In the genomic region with DNA sequence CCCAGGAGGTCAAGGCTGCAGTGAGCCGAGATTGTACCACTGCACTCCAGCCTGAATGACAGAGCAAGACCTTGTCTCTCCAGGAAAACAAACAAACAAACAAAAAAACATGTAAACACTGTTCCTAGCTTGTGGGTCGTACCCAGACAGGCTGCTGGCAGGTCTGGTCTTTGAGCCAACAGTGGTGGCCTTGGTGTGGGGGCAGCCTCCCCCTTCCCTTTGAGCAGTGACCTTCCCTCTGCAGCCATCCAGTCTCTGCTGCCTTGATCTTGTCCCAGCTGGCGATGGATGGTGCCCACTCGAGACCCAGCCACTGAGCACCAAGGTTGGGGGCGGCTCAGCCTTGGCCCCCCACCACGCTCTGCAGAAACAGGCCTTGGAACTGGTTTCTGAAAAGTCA, we compare ENCODE assay signal across 19 cellular contexts.
A peak's percentile ranks its signal among the peaks of the same experiment; 100 is the strongest.
DNase-seq lines count a peak whose midpoint lies in the region; ATAC-seq, FAIRE-seq and TF ChIP-seq lines count a peak whose summit lies in the region.
"Had no signal": no experiment of that assay in that cellular context is flagged by ENCODE, and none has a peak within 500 bp of the region (broad histone marks: within the 10 kb centered on the region; RNA-seq: fewer than 3 reads in every experiment).

No MANE protein-coding gene starts in this region.

- H3K4me3 ChIP-seq in A673 (ENCODE audit: low read depth, low read length, poor library complexity, severe bottlenecking) (no peak overlapping the region), HUES64 (ENCODE audit: low read length) (no peak overlapping the region)
- H3K4me3 ChIP-seq: BLaER1, K562 had no signal

- no peak for ATAC-seq in effector memory CD8-positive, alpha-beta T cell (replicated peaks)
- ATAC-seq: CD8-positive, alpha-beta T cell; K562 had no signal

- DNase-seq in A673 (ENCODE audit: low spot score) (no peak), nephron progenitor cell (no peak), GM12891 (ENCODE audit: insufficient read length, low spot score) (no peak), NCI-H2227 (lab: John Stamatoyannopoulos, UW; ENCODE audit: unreplicated experiment) (no peak), cerebellar cortex (ENCODE audit: low spot score) (no peak)
- DNase-seq in effector memory CD8-positive, alpha-beta T cell = no peak
- DNase-seq: CD8-positive, alpha-beta T cell; DMS79; GOT3; NCI-H1417 treated with DMSO at 0.1 percent for 48 hours; NCI-H1930; NCI-H2227 treated with DMSO at 0.1 percent for 48 hours; NCI-H524 treated with DMSO at 0.1 percent for 48 hours; SHP77 treated with DMSO at 0.1 percent for 48 hours had no signal

- no TSS peak for BruUV-seq in A673 (replicated peaks; lab: Mats Ljungman, UMichigan)

- H3K4me3 Mint-ChIP-seq in brain = no peak overlapping the region
- H3K4me3 Mint-ChIP-seq in nephron progenitor cell = no peak overlapping the region
- H3K4me3 Mint-ChIP-seq in effector memory CD8-positive, alpha-beta T cell = no peak overlapping the region
- H3K4me3 Mint-ChIP-seq: CD8-positive, alpha-beta T cell had no signal

- H3K9ac ChIP-seq in HUES64 (ENCODE audit: low read depth, low read length) = 0 out of 2 replicates have a peak overlapping the region, but pooled peaks have one; percentile 12
- H3K9ac ChIP-seq: BLaER1 had no signal

- H3K36me3 ChIP-seq in A673 (ENCODE audit: insufficient read depth, low read length, poor library complexity, severe bottlenecking) = peaks cover 5% of the 10 kb centered on the region
- no peaks in the 10 kb centered on the region for H3K36me3 ChIP-seq in HUES64 (ENCODE audit: insufficient read depth, low read length)

- H3K4me1 ChIP-seq in A673 (ENCODE audit: insufficient read depth, low read length, poor library complexity, severe bottlenecking) (peaks cover 34% of the 10 kb centered on the region), HUES64 (ENCODE audit: insufficient read depth, low read length) (peaks cover 16% of the 10 kb centered on the region)

- TF ChIP-seq CTCF in A673 (conservative IDR thresholded peaks at IDR 0.05; ENCODE audit: low read depth, low read length) (no peak), brain (conservative IDR thresholded peaks at IDR 0.05) (no peak), nephron progenitor cell (IDR thresholded peaks at IDR 0.05) (no peak)

- H3K27ac Mint-ChIP-seq in brain (peak overlapping the region; percentile 11 to 96 (median 86)), nephron progenitor cell (peak overlapping the region; percentile 32)
- no peak overlapping the region for H3K27ac Mint-ChIP-seq in effector memory CD8-positive, alpha-beta T cell
- H3K27ac Mint-ChIP-seq: CD8-positive, alpha-beta T cell had no signal

- H3K9me3 ChIP-seq in A673 (ENCODE audit: low read depth, low read length, poor library complexity, severe bottlenecking) (peaks cover 10% of the 10 kb centered on the region), HUES64 (ENCODE audit: insufficient read depth, low read depth, low read length) (no peaks in the 10 kb centered on the region)

- WGBS in HUES64 = 73% methylated on average over 6 of the region's 6 CpGs

- peaks cover 44% of the 10 kb centered on the region for H3K4me1 Mint-ChIP-seq in brain
- peaks cover 39% of the 10 kb centered on the region for H3K4me1 Mint-ChIP-seq in nephron progenitor cell
- H3K4me1 Mint-ChIP-seq in effector memory CD8-positive, alpha-beta T cell (ENCODE audit: low read depth in 2 of 2) = peaks cover 0 to 5% of the 10 kb centered on the region in 2 donors

- H3K27ac ChIP-seq in A673 (ENCODE audit: low read depth, low read length, poor library complexity, severe bottlenecking) = peak overlapping the region; percentile 65
- H3K27ac ChIP-seq in HUES64 (ENCODE audit: low read depth, low read length) = no peak overlapping the region
- H3K27ac ChIP-seq: BLaER1 had no signal

- FAIRE-seq in GM12891 (lab: Jason Lieb, UNC) = no peak
- FAIRE-seq: K562, RCC 7860 had no signal

- TF ChIP-seq POLR2A in GM12891 (IDR thresholded peaks at IDR 0.05; ENCODE audit: low read depth, low read length) = no peak

- intact Hi-C loops in A673 (cut with micrococcal nuclease; ENCODE audit: unreplicated experiment) = no loop called here

- POLR2A ChIA-PET in A673 (lab: Charles Lee; ENCODE audit: low non-redundant PET) = no interaction called here

- H3K9me3 Mint-ChIP-seq in brain (peaks cover 0 to 12% (median 8%) of the 10 kb centered on the region in 5 experiments), nephron progenitor cell (peaks cover 13% of the 10 kb centered on the region)
- no peaks in the 10 kb centered on the region for H3K9me3 Mint-ChIP-seq in effector memory CD8-positive, alpha-beta T cell
- H3K9me3 Mint-ChIP-seq: CD8-positive, alpha-beta T cell had no signal

- no peaks in the 10 kb centered on the region for H3K27me3 Mint-ChIP-seq in brain
- H3K27me3 Mint-ChIP-seq in nephron progenitor cell (ENCODE audit: low read depth, poor library complexity) = no peaks in the 10 kb centered on the region
- H3K27me3 Mint-ChIP-seq in effector memory CD8-positive, alpha-beta T cell = no peaks in the 10 kb centered on the region

- CTCF ChIA-PET in A673 (lab: Charles Lee) = interaction anchor here (1.1 kb wide), 1 partner anchor 65 kb away, joined by 3 read pairs; no protein-coding TSS in a partner anchor

- H3K27me3 ChIP-seq in A673 (replicated peaks; ENCODE audit: insufficient read depth, low read depth, low read length, poor library complexity) (no peaks in the 10 kb centered on the region), HUES64 (ENCODE audit: insufficient read depth, low read length) (no peaks in the 10 kb centered on the region)
- H3K27me3 ChIP-seq: BLaER1 had no signal

- H3K36me3 Mint-ChIP-seq in brain (peaks cover 46% of the 10 kb centered on the region), nephron progenitor cell (ENCODE audit: low read depth) (peaks cover 38% of the 10 kb centered on the region)
- peaks cover 10% of the 10 kb centered on the region for H3K36me3 Mint-ChIP-seq in effector memory CD8-positive, alpha-beta T cell (ENCODE audit: insufficient read depth)

TF ChIP-seq in GM12891, 5 proteins besides CTCF, POLR2A, EP300 and RAD21:
- TF ChIP-seq SPI1 (IDR thresholded peaks at IDR 0.05; ENCODE audit: low read depth, low read length) (no peak), POLR2AphosphoS5 (IDR thresholded peaks at IDR 0.05; ENCODE audit: low read depth, low read length) (no peak)

Comparison
In these comparisons a context has a peak if more than half of its experiments do, and no peak if none do; other contexts are left out.
1. H3K27ac Mint-ChIP-seq: peak in brain (5 of 5) and nephron progenitor cell (single experiment); none in effector memory CD8-positive, alpha-beta T cell (0 of 2).